Comparison of ENCODE assay signal across 8 cellular contexts in genomic region chr16:3400446-3400778, GRCh38. TPM values are rescaled to one million over a fixed set of nuclear protein-coding genes. Genes with fewer than 3 reads are reported as not detected.
DNase-seq lines count a peak whose midpoint lies in the region; ATAC-seq, FAIRE-seq and TF ChIP-seq lines count a peak whose summit lies in the region.

No MANE protein-coding gene starts in this region.

- peaks cover 9% of the 10 kb centered on the region for H3K36me3 ChIP-seq in kidney epithelial cell (ENCODE audit: control insufficient read depth, insufficient read depth, low read length)
- H3K36me3 ChIP-seq in thymus (ENCODE audit: control insufficient read depth, insufficient read depth), result peaks cover 40% of the 10 kb centered on the region

- no peaks in the 10 kb centered on the region for H3K27me3 Mint-ChIP-seq in activated T-cell treated with anti-CD3 and anti-CD28 coated beads, Interleukin-2, amount 50 U/mL, for 24 hours
- H3K27me3 Mint-ChIP-seq in activated T-helper 17 cell treated with anti-CD3 and anti-CD28 coated beads, Interleukin-2, amount 50 U/mL, for 72 hours, result no peaks in the 10 kb centered on the region

- peaks cover 81% of the 10 kb centered on the region for H3K36me3 Mint-ChIP-seq in activated T-cell treated with anti-CD3 and anti-CD28 coated beads, Interleukin-2, amount 50 U/mL, for 24 hours (ENCODE audit: low read depth)
- peaks cover 50% of the 10 kb centered on the region for H3K36me3 Mint-ChIP-seq in activated T-helper 17 cell treated with anti-CD3 and anti-CD28 coated beads, Interleukin-2, amount 50 U/mL, for 72 hours (ENCODE audit: low read depth)

- H3K4me1 ChIP-seq in thymus (ENCODE audit: control insufficient read depth, insufficient read depth, low read length), result peaks cover 11% of the 10 kb centered on the region

- peaks cover 62% of the 10 kb centered on the region for H3K4me1 Mint-ChIP-seq in activated T-cell treated with anti-CD3 and anti-CD28 coated beads, Interleukin-2, amount 50 U/mL, for 24 hours (ENCODE audit: low read depth)
- peaks cover 29% of the 10 kb centered on the region for H3K4me1 Mint-ChIP-seq in activated T-helper 17 cell treated with anti-CD3 and anti-CD28 coated beads, Interleukin-2, amount 50 U/mL, for 72 hours

- ATAC-seq in activated T-helper 17 cell treated with anti-CD3 and anti-CD28 coated beads, Interleukin-2, amount 50 U/mL, for 72 hours (replicated peaks), result peak; percentile 41
- no peak for ATAC-seq in HG03196 (IDR thresholded peaks at IDR 0.05; ENCODE audit: unreplicated experiment)

- H3K9me3 Mint-ChIP-seq in activated T-cell treated with anti-CD3 and anti-CD28 coated beads, Interleukin-2, amount 50 U/mL, for 24 hours, result peaks cover 41% of the 10 kb centered on the region
- peaks cover 13% of the 10 kb centered on the region for H3K9me3 Mint-ChIP-seq in activated T-helper 17 cell treated with anti-CD3 and anti-CD28 coated beads, Interleukin-2, amount 50 U/mL, for 72 hours

- under 1% methylated on average over 18 of the region's 18 CpGs for WGBS in thymus

- peak overlapping the region; percentile 88 for H3K27ac Mint-ChIP-seq in activated T-cell treated with anti-CD3 and anti-CD28 coated beads, Interleukin-2, amount 50 U/mL, for 24 hours
- H3K27ac Mint-ChIP-seq in activated T-helper 17 cell treated with anti-CD3 and anti-CD28 coated beads, Interleukin-2, amount 50 U/mL, for 72 hours, result peak overlapping the region; percentile 85

- H3K9me3 ChIP-seq in thymus (ENCODE audit: control insufficient read depth), result peaks cover 11% of the 10 kb centered on the region

- H3K27ac ChIP-seq in thymus (ENCODE audit: low read depth), result peak overlapping the region; percentile 89

- no peak for FAIRE-seq in urothelium cell line (lab: Jason Lieb, UNC)

- H3K27me3 ChIP-seq in kidney epithelial cell (ENCODE audit: control insufficient read depth, insufficient read depth, low read length) (no peaks in the 10 kb centered on the region), thymus (ENCODE audit: control insufficient read depth, insufficient read depth) (no peaks in the 10 kb centered on the region)

- TF ChIP-seq CTCF in kidney epithelial cell (IDR thresholded peaks at IDR 0.05; ENCODE audit: insufficient read depth, low read length, poor library complexity, severe bottlenecking), result no peak

- H3K4me3 ChIP-seq in kidney epithelial cell (ENCODE audit: low read depth, low read length), result peak overlapping the region; percentile 95
- peak overlapping the region; percentile 72 for H3K4me3 ChIP-seq in thymus (ENCODE audit: low read length)

- DNase-seq in activated T-cell treated with anti-CD3 and anti-CD28 coated beads, Interleukin-2, amount 50 U/mL, for 24 hours, result no peak
- no peak for DNase-seq in activated T-cell treated with anti-CD3 and anti-CD28 coated beads for 4 hours
- DNase-seq in kidney epithelial cell (ENCODE audit: low read depth), result no peak
- no peak for DNase-seq in urothelium cell line (ENCODE audit: low spot score)
- DNase-seq in UCSD-AML1 (lab: John Stamatoyannopoulos, UW; ENCODE audit: unreplicated experiment), result no peak

- H3K4me3 Mint-ChIP-seq in activated T-cell treated with anti-CD3 and anti-CD28 coated beads, Interleukin-2, amount 50 U/mL, for 24 hours, result peak overlapping the region; percentile 95
- H3K4me3 Mint-ChIP-seq in activated T-helper 17 cell treated with anti-CD3 and anti-CD28 coated beads, Interleukin-2, amount 50 U/mL, for 72 hours, result peak overlapping the region; percentile 93

RNA-seq across cellular contexts. Expression of gene ZSCAN32, which starts 0.4 kb away (rescaled TPM):
- total RNA-seq in activated T-helper 17 cell treated with anti-CD3 and anti-CD28 coated beads, Interleukin-2, amount 50 U/mL, for 72 hours, result 10 to 100 TPM in 1 of 2 donors, 1 to 10 TPM in 1; 8.4 to 10.5 TPM
- 8.1 and 12.0 TPM in 2 replicates for total RNA-seq in kidney epithelial cell
- 16.3 TPM for polyA plus RNA-seq in thymus

RNA-seq across cellular contexts. Expression of gene ZNF174, which starts 0.6 kb away (rescaled TPM):
- 1 to 10 TPM; 5.8 to 8.4 TPM for total RNA-seq in activated T-helper 17 cell treated with anti-CD3 and anti-CD28 coated beads, Interleukin-2, amount 50 U/mL, for 72 hours
- total RNA-seq in kidney epithelial cell, result 8.0 and 12.2 TPM in 2 replicates
- polyA plus RNA-seq in thymus, result 7.0 TPM

RNA-seq across cellular contexts. Expression of gene ZNF597, which starts 42.9 kb away (rescaled TPM):
- total RNA-seq in activated T-helper 17 cell treated with anti-CD3 and anti-CD28 coated beads, Interleukin-2, amount 50 U/mL, for 72 hours, result 1 to 10 TPM; 2.0 to 3.0 TPM
- total RNA-seq in kidney epithelial cell, result 1.7 and 2.9 TPM in 2 replicates
- 2.3 TPM for polyA plus RNA-seq in thymus

RNA-seq across cellular contexts. Expression of gene NAA60, which starts 43.1 kb away (rescaled TPM):
- 10 to 100 TPM; 36.8 to 38.7 TPM for total RNA-seq in activated T-helper 17 cell treated with anti-CD3 and anti-CD28 coated beads, Interleukin-2, amount 50 U/mL, for 72 hours
- 27.1 and 30.7 TPM in 2 replicates for total RNA-seq in kidney epithelial cell
- polyA plus RNA-seq in thymus, result 36.0 TPM

RNA-seq across cellular contexts. Expression of gene OR2C1, which starts 44.7 kb away (rescaled TPM):
- not detected for total RNA-seq in activated T-helper 17 cell treated with anti-CD3 and anti-CD28 coated beads, Interleukin-2, amount 50 U/mL, for 72 hours
- total RNA-seq in kidney epithelial cell, result 0.08 TPM in 1 of 2 replicates, not detected in the other
- 0.21 TPM for polyA plus RNA-seq in thymus
